ENCODE assay signal across 8 cellular contexts in genomic region chr10:92291921-92292860, GRCh38. TPM values are rescaled to one million over a fixed set of nuclear protein-coding genes. Genes with fewer than 3 reads are reported as not detected.
DNase-seq lines count a peak whose midpoint lies in the region; ATAC-seq lines count a peak whose summit lies in the region.

No MANE protein-coding gene starts in this region.

- H3K79me2 ChIP-seq in trophoblast cell (ENCODE audit: control insufficient read depth, insufficient read depth, low read length, poor library complexity), result peaks cover 14% of the 10 kb centered on the region

- peaks cover 7 to 10% of the 10 kb centered on the region in 2 experiments for H3K36me3 ChIP-seq in trophoblast cell (ENCODE audit: control insufficient read depth in 1 of 2, insufficient read depth in 2 of 2, low read length in 2 of 2)

- peak overlapping the region; percentile 89 for H3K4me3 Mint-ChIP-seq in activated naive CD8-positive, alpha-beta T cell treated with anti-CD3 and anti-CD28 coated beads, Interleukin-2, amount 50 U/mL, for 24 hours

- H3K4me1 ChIP-seq in trophoblast cell (ENCODE audit: control insufficient read depth in 1 of 2, insufficient read depth in 2 of 2, low read length in 2 of 2), result peaks cover 0 to 2% of the 10 kb centered on the region in 2 experiments

- H3K36me3 Mint-ChIP-seq in activated naive CD8-positive, alpha-beta T cell treated with anti-CD3 and anti-CD28 coated beads, Interleukin-2, amount 50 U/mL, for 24 hours (ENCODE audit: low read depth), result peaks cover 13% of the 10 kb centered on the region

- H3K79me1 ChIP-seq in trophoblast cell (ENCODE audit: low read length), result peaks cover 11% of the 10 kb centered on the region

- no peaks in the 10 kb centered on the region for H3K27me3 Mint-ChIP-seq in activated naive CD8-positive, alpha-beta T cell treated with anti-CD3 and anti-CD28 coated beads, Interleukin-2, amount 50 U/mL, for 24 hours

- no peak overlapping the region for H4K12ac ChIP-seq in trophoblast cell (ENCODE audit: low read depth, low read length)

- no peak overlapping the region for H2BK5ac ChIP-seq in trophoblast cell (ENCODE audit: low read depth, low read length, poor library complexity)

- H3K4ac ChIP-seq in trophoblast cell (ENCODE audit: low read depth, low read length), result peak overlapping the region; percentile 16

- no peak for ATAC-seq in activated naive CD8-positive, alpha-beta T cell treated with anti-CD3 and anti-CD28 coated beads, Interleukin-2, amount 50 U/mL, for 24 hours
- peak; percentile 7 to 13 for ATAC-seq in left cardiac atrium
- no peak for ATAC-seq in HG02852 (IDR thresholded peaks at IDR 0.05; ENCODE audit: unreplicated experiment)
- no peak for ATAC-seq in GM18519 (IDR thresholded peaks at IDR 0.05; ENCODE audit: low FRiP score, unreplicated experiment)

- peak overlapping the region; percentile 78 for H3K27ac Mint-ChIP-seq in activated naive CD8-positive, alpha-beta T cell treated with anti-CD3 and anti-CD28 coated beads, Interleukin-2, amount 50 U/mL, for 24 hours

- no peak overlapping the region for H2AFZ ChIP-seq in trophoblast cell (ENCODE audit: insufficient read depth, low read length, poor library complexity)

- H2BK120ac ChIP-seq in trophoblast cell (ENCODE audit: insufficient read depth, low read length, poor library complexity), result no peak overlapping the region

- no peaks in the 10 kb centered on the region for H3K27me3 ChIP-seq in trophoblast cell (ENCODE audit: insufficient read depth, low read length)

- H3K4me2 ChIP-seq in trophoblast cell (ENCODE audit: low read length), result peak overlapping the region; percentile 84

- intact Hi-C loops in left cardiac atrium (cut with DNase I), result loop anchor here in 1 of 2 donors (5.0 to 10.0 kb wide), 2 partner anchors 143 to 205 kb away; no protein-coding TSS in a partner anchor

- H3K4me1 Mint-ChIP-seq in activated naive CD8-positive, alpha-beta T cell treated with anti-CD3 and anti-CD28 coated beads, Interleukin-2, amount 50 U/mL, for 24 hours, result peaks cover 34% of the 10 kb centered on the region

- H3K4me3 ChIP-seq in trophoblast cell (ENCODE audit: low read depth, low read length), result peak overlapping the region; percentile 69

- no peak overlapping the region for H3K18ac ChIP-seq in trophoblast cell (ENCODE audit: low read length)

- H4K91ac ChIP-seq in trophoblast cell (ENCODE audit: low read depth, low read length), result no peak overlapping the region

- no peak overlapping the region for H4K8ac ChIP-seq in trophoblast cell (ENCODE audit: low read depth, low read length)

- WGBS in trophoblast cell (ENCODE audit: extremely low coverage, insufficient coverage, insufficient read length), result no CpG with 5 or more reads among the region's 17 CpGs

- peaks cover 2% of the 10 kb centered on the region for H3K9me3 ChIP-seq in trophoblast cell (ENCODE audit: insufficient read depth, low read depth, low read length)

- no peak overlapping the region for H3K27ac ChIP-seq in trophoblast cell (ENCODE audit: low read depth, low read length)

- peak; percentile 20 for DNase-seq in COR-L47 (lab: John Stamatoyannopoulos, UW)
- peak; percentile 15 for DNase-seq in HPDE6-E6E7 (ENCODE audit: extremely low spot score)
- peak; percentile 35 for DNase-seq in SK-N-DZ (ENCODE audit: low spot score)
- DNase-seq in activated naive CD8-positive, alpha-beta T cell treated with anti-CD3 and anti-CD28 coated beads, Interleukin-2, amount 50 U/mL, for 24 hours, result peak; percentile 58
- DNase-seq in left cardiac atrium, result peak; percentile 73
- peak; percentile 21 to 75 for DNase-seq in trophoblast cell

- no peak overlapping the region for H3K23ac ChIP-seq in trophoblast cell (ENCODE audit: low read length)

- H3K14ac ChIP-seq in trophoblast cell (ENCODE audit: low read length), result no peak overlapping the region

- H2AK5ac ChIP-seq in trophoblast cell (ENCODE audit: low read length), result no peak overlapping the region

- H3K9me3 Mint-ChIP-seq in activated naive CD8-positive, alpha-beta T cell treated with anti-CD3 and anti-CD28 coated beads, Interleukin-2, amount 50 U/mL, for 24 hours, result no peaks in the 10 kb centered on the region

- peak overlapping the region; percentile 35 for H3K9ac ChIP-seq in trophoblast cell (ENCODE audit: low read length)

- no peak overlapping the region for H2BK12ac ChIP-seq in trophoblast cell (ENCODE audit: low read length)

RNA-seq across cellular contexts. Expression of gene MARCHF5, which starts 1.2 kb away (rescaled TPM):
- 24.4 and 25.7 TPM in 2 replicates for polyA plus RNA-seq in SK-N-DZ (2014; cell fraction: cytosol; rRNA removed)
- 34.4 and 42.5 TPM in 2 replicates for polyA plus RNA-seq in SK-N-DZ (2014; cell fraction: nucleus; rRNA removed)
- total RNA-seq in left cardiac atrium, result 10 to 100 TPM; 27.6 to 34.3 TPM
- 30.8 and 35.0 TPM in 2 replicates for polyA plus RNA-seq in trophoblast cell (2013)

RNA-seq across cellular contexts. Expression of gene CPEB3, which starts 1.3 kb away (rescaled TPM):
- polyA plus RNA-seq in SK-N-DZ (2014; cell fraction: cytosol; rRNA removed), result 1.2 TPM in 2 replicates
- 0.88 and 1.6 TPM in 2 replicates for polyA plus RNA-seq in SK-N-DZ (2014; cell fraction: nucleus; rRNA removed)
- total RNA-seq in left cardiac atrium, result 10 to 100 TPM in 1 of 2 donors, 1 to 10 TPM in 1; 7.4 to 11.4 TPM
- 1.1 and 1.2 TPM in 2 replicates for polyA plus RNA-seq in trophoblast cell (2013)

Comparison
In these comparisons a context has a peak if more than half of its experiments do, and no peak if none do; other contexts are left out.
1. DNase-seq: peak in every context shown above with its lines; median percentile 73 in left cardiac atrium; 58 in activated naive CD8-positive, alpha-beta T cell treated with anti-CD3 and anti-CD28 coated beads, Interleukin-2, amount 50 U/mL, for 24 hours; 48 in trophoblast cell; 35 in SK-N-DZ; 20 in COR-L47; 15 in HPDE6-E6E7.
2. ATAC-seq: peak in left cardiac atrium (2 of 2); none in activated naive CD8-positive, alpha-beta T cell treated with anti-CD3 and anti-CD28 coated beads, Interleukin-2, amount 50 U/mL, for 24 hours (single experiment), HG02852 (single experiment) and GM18519 (single experiment).